Comparison of ENCODE assay signal across 28 cellular contexts in genomic region chr7:28591725-28592331, GRCh38.
A peak's percentile ranks its signal among the peaks of the same experiment; 100 is the strongest.
DNase-seq lines count a peak whose midpoint lies in the region; ATAC-seq, FAIRE-seq and TF ChIP-seq lines count a peak whose summit lies in the region.
"Had no signal": no experiment of that assay in that cellular context is flagged by ENCODE, and none has a peak within 500 bp of the region (broad histone marks: within the 10 kb centered on the region; RNA-seq: fewer than 3 reads in every experiment).

No MANE protein-coding gene starts in this region.

- H3K27ac ChIP-seq in GM12878 (ENCODE audit: control insufficient read depth, insufficient read depth) (no peak overlapping the region), heart left ventricle (no peak overlapping the region)
- H3K27ac ChIP-seq: SJSA1 had no signal

- no peak overlapping the region for H3K9ac ChIP-seq in GM12878 (ENCODE audit: control insufficient read depth, insufficient read depth, low read length)

- no peak for TF ChIP-seq RAD21 in GM12878 (IDR thresholded peaks at IDR 0.05; ENCODE audit: insufficient read depth, low read depth, low read length)

- no peak overlapping the region for H3K4me3 ChIP-seq in GM12878
- H3K4me3 ChIP-seq in heart left ventricle, result no peak overlapping the region
- H3K4me3 ChIP-seq: SJSA1 had no signal

- no peaks in the 10 kb centered on the region for H3K4me1 ChIP-seq in GM12878 (ENCODE audit: control insufficient read depth, insufficient read depth, low read length)
- peaks cover 0 to 3% (median 0%) of the 10 kb centered on the region in 12 donors for H3K4me1 ChIP-seq in heart left ventricle
- H3K4me1 ChIP-seq: Caco-2, SJSA1 had no signal

- H3K4me2 ChIP-seq in GM12878 (ENCODE audit: control insufficient read depth, insufficient read depth), result no peak overlapping the region

- no TSS peak for BruUV-seq in GM12878 (replicated peaks; lab: Mats Ljungman, UMichigan)
- BruUV-seq in MCF 10A (replicated peaks; lab: Mats Ljungman, UMichigan), result no TSS peak

- ATAC-seq in GM12878 (peak; percentile 13), heart left ventricle (no peak), HG02623 (IDR thresholded peaks at IDR 0.05; ENCODE audit: unreplicated experiment) (no peak)

- peak overlapping the region; percentile 66 for H3K27ac Mint-ChIP-seq in activated CD4-positive, alpha-beta T cell treated with anti-CD3 and anti-CD28 coated beads, Interleukin-2, amount 10 ng/mL, durations not matched to agents 7 days and 5 days
- peak overlapping the region; percentile 93 for H3K27ac Mint-ChIP-seq in nephron progenitor cell
- H3K27ac Mint-ChIP-seq in MCF 10A (ENCODE audit: low read depth, unreplicated experiment), result no peak overlapping the region
- H3K27ac Mint-ChIP-seq: CD4-positive, alpha-beta memory T cell had no signal

- SMC1A ChIA-PET in GM12878 (lab: Charles Lee; ENCODE audit: uncharacterized antibody, unreplicated experiment), result interaction anchor here (0.6 to 3.0 kb wide), 20 partner anchors 8 to 181 kb away, joined by 3 to 20 read pairs (median 4); partner anchors contain the start of gene CREB5

- H2AFZ ChIP-seq in GM12878 (ENCODE audit: control insufficient read depth, low read depth, low read length), result no peak overlapping the region

- no peaks in the 10 kb centered on the region; the same call in 1 of the 2 replicates for H4K20me1 ChIP-seq in GM12878 (ENCODE audit: control insufficient read depth, insufficient read depth)

- H3K9me3 ChIP-seq in GM12878 (replicated peaks; ENCODE audit: control insufficient read depth, insufficient read depth, low read length) (no peaks in the 10 kb centered on the region), heart left ventricle (no peaks in the 10 kb centered on the region)
- H3K9me3 ChIP-seq: Caco-2, SJSA1 had no signal

- TF ChIP-seq CTCF in GM12878 (IDR thresholded peaks at IDR 0.05 in 2 of 3, conservative IDR thresholded peaks at IDR 0.05 in 1 of 3; ENCODE audit: control insufficient read depth in 2 of 3, extremely low read depth in 1 of 3, insufficient read depth in 1 of 3, low read depth in 3 of 3, low read length in 3 of 3) (no peak), nephron progenitor cell (IDR thresholded peaks at IDR 0.05) (no peak), heart left ventricle (IDR thresholded peaks at IDR 0.05) (no peak), MCF 10A (IDR thresholded peaks at IDR 0.05; ENCODE audit: unreplicated experiment) (no peak)

- H3K36me3 ChIP-seq in GM12878 (ENCODE audit: control insufficient read depth in 2 of 2, insufficient read depth in 2 of 2, low read length in 1 of 2) (no peaks in the 10 kb centered on the region; a peak in 2 of 4 replicates), heart left ventricle (no peaks in the 10 kb centered on the region)
- H3K36me3 ChIP-seq: SJSA1 had no signal

- H3K27me3 ChIP-seq in GM12878 (replicated peaks in 1 of 2; ENCODE audit: control insufficient read depth in 2 of 2, insufficient read depth in 2 of 2, low read length in 1 of 2), result no peaks in the 10 kb centered on the region
- H3K27me3 ChIP-seq in heart left ventricle, result no peaks in the 10 kb centered on the region
- H3K27me3 ChIP-seq: SJSA1 had no signal

- no peak for TF ChIP-seq POLR2A in GM12891 (IDR thresholded peaks at IDR 0.05; ENCODE audit: low read depth, low read length)
- no peak for TF ChIP-seq POLR2A in GM12878 (IDR thresholded peaks at IDR 0.05; ENCODE audit: low read depth, low read length)
- TF ChIP-seq POLR2A in heart left ventricle (IDR thresholded peaks at IDR 0.05), result no peak

- in situ Hi-C loops in GM12878 (cut with MboI), result no loop called here

- TF ChIP-seq EP300 in GM12878 (IDR thresholded peaks at IDR 0.05; ENCODE audit: borderline replicate concordance in 1 of 2, control insufficient read depth in 1 of 2, low read depth in 2 of 2, low read length in 2 of 2), result no peak

- H3K79me2 ChIP-seq in GM12878 (ENCODE audit: control insufficient read depth, insufficient read depth, low read length), result no peaks in the 10 kb centered on the region

- CTCF ChIA-PET in activated CD4-positive, alpha-beta T cell treated with anti-CD3 and anti-CD28 coated beads, Interleukin-2, amount 10 ng/mL, durations not matched to agents 7 days and 5 days (lab: Charles Lee), result no interaction called here
- CTCF ChIA-PET in GM12878 (lab: Yijun Ruan, JAX), result interaction anchor here (0.6 to 1.6 kb wide), 7 partner anchors 9 to 175 kb away, joined by 3 to 7 read pairs (median 3); no protein-coding TSS in a partner anchor
- CTCF ChIA-PET in MCF 10A (lab: Yijun Ruan, JAX), result interaction anchor here (0.7 to 1.3 kb wide), 2 partner anchors 16 to 1910 kb away, joined by 3 read pairs; no protein-coding TSS in a partner anchor

- H3K9me3 Mint-ChIP-seq in activated CD4-positive, alpha-beta T cell treated with anti-CD3 and anti-CD28 coated beads, Interleukin-2, amount 10 ng/mL, durations not matched to agents 7 days and 5 days, result no peaks in the 10 kb centered on the region
- H3K9me3 Mint-ChIP-seq in nephron progenitor cell (no peaks in the 10 kb centered on the region), MCF 10A (ENCODE audit: unreplicated experiment) (no peaks in the 10 kb centered on the region)

- no peak for DNase-seq in activated CD4-positive, alpha-beta T cell treated with anti-CD3 and anti-CD28 coated beads, Interleukin-2, amount 10 ng/mL, durations not matched to agents 7 days and 5 days
- no peak for DNase-seq in activated CD4-positive, alpha-beta T cell treated with anti-CD3 and anti-CD28 coated beads, Interleukin-2, amount 50 U/mL, for 4 hours
- DNase-seq in GM12891 (ENCODE audit: insufficient read length, low spot score), result no peak
- DNase-seq in GM12878 (ENCODE audit: low read depth, low spot score), result no peak
- no peak for DNase-seq in nephron progenitor cell
- no peak for DNase-seq in heart left ventricle
- no peak for DNase-seq in MCF 10A (ENCODE audit: unreplicated experiment)
- DNase-seq: 8988T; ACHN; C1 segment of cervical spinal cord; Caco-2; CD4-positive, alpha-beta memory T cell; EL; GF-D8; GOT3; HCEC 1CT; KBM-7; NCI-H1048; NCI-H1417; NCI-H1694 treated with DMSO at 0.1 percent for 48 hours; NCI-H2081; NCI-H2227 treated with DMSO at 0.1 percent for 48 hours; NCI-H526 treated with DMSO at 0.1 percent for 48 hours; Right ventricle myocardium superior; RPMI8226 had no signal

- RAD21 ChIA-PET in GM12878 (lab: Charles Lee; ENCODE audit: unreplicated experiment), result interaction anchor here (1.0 to 2.3 kb wide), 5 partner anchors 11 to 22 kb away, joined by 3 to 17 read pairs (median 8); no protein-coding TSS in a partner anchor

- H3K36me3 Mint-ChIP-seq in activated CD4-positive, alpha-beta T cell treated with anti-CD3 and anti-CD28 coated beads, Interleukin-2, amount 10 ng/mL, durations not matched to agents 7 days and 5 days (ENCODE audit: low read depth), result no peaks in the 10 kb centered on the region
- H3K36me3 Mint-ChIP-seq in nephron progenitor cell (ENCODE audit: low read depth) (no peaks in the 10 kb centered on the region), MCF 10A (ENCODE audit: insufficient read depth, unreplicated experiment) (peaks cover 4% of the 10 kb centered on the region)
- H3K36me3 Mint-ChIP-seq: CD4-positive, alpha-beta memory T cell had no signal

- peaks cover 2% of the 10 kb centered on the region for H3K27me3 Mint-ChIP-seq in activated CD4-positive, alpha-beta T cell treated with anti-CD3 and anti-CD28 coated beads, Interleukin-2, amount 10 ng/mL, durations not matched to agents 7 days and 5 days
- H3K27me3 Mint-ChIP-seq in nephron progenitor cell (ENCODE audit: low read depth, poor library complexity), result peaks cover 5% of the 10 kb centered on the region
- H3K27me3 Mint-ChIP-seq in MCF 10A (ENCODE audit: insufficient read depth, unreplicated experiment), result no peaks in the 10 kb centered on the region

- 62% methylated on average over 2 of the region's 2 CpGs for WGBS in GM12878 (ENCODE audit: insufficient coverage, insufficient replicate concordance, low lambda C conversion rate, missing lambda C conversion rate)
- 82 to 93% (median 90%) methylated on average over 2 of the region's 2 CpGs for WGBS in heart left ventricle, 4 donors

- no peak overlapping the region for H3K4me3 Mint-ChIP-seq in activated CD4-positive, alpha-beta T cell treated with anti-CD3 and anti-CD28 coated beads, Interleukin-2, amount 10 ng/mL, durations not matched to agents 7 days and 5 days
- H3K4me3 Mint-ChIP-seq in nephron progenitor cell (no peak overlapping the region), MCF 10A (ENCODE audit: unreplicated experiment) (no peak overlapping the region)
- H3K4me3 Mint-ChIP-seq: CD4-positive, alpha-beta memory T cell had no signal

- FAIRE-seq in GM12891 (lab: Jason Lieb, UNC) (peak; percentile 5), GM12878 (lab: Jason Lieb, UNC) (no peak)
- FAIRE-seq: GM18507 had no signal

- intact Hi-C loops in GM12878 (cut with micrococcal nuclease; ENCODE audit: unreplicated experiment) (no loop called here), heart left ventricle (cut with DNase I) (no loop called here), MCF 10A (cut with micrococcal nuclease) (no loop called here)

- POLR2A ChIA-PET in activated CD4-positive, alpha-beta T cell treated with anti-CD3 and anti-CD28 coated beads, Interleukin-2, amount 10 ng/mL, durations not matched to agents 7 days and 5 days (lab: Charles Lee), result no interaction called here
- POLR2A ChIA-PET in GM12878 (lab: Charles Lee), result interaction anchor here (0.9 to 2.5 kb wide), 8 partner anchors 13 to 30 kb away, joined by 3 to 8 read pairs (median 3); no protein-coding TSS in a partner anchor
- POLR2A ChIA-PET in MCF 10A (lab: Yijun Ruan, JAX), result no interaction called here

- peaks cover 10% of the 10 kb centered on the region for H3K4me1 Mint-ChIP-seq in activated CD4-positive, alpha-beta T cell treated with anti-CD3 and anti-CD28 coated beads, Interleukin-2, amount 10 ng/mL, durations not matched to agents 7 days and 5 days
- peaks cover 75% of the 10 kb centered on the region for H3K4me1 Mint-ChIP-seq in nephron progenitor cell
- peaks cover 22% of the 10 kb centered on the region for H3K4me1 Mint-ChIP-seq in MCF 10A (ENCODE audit: insufficient read depth, unreplicated experiment)
- H3K4me1 Mint-ChIP-seq: CD4-positive, alpha-beta memory T cell had no signal

TF ChIP-seq in GM12891, 5 proteins besides CTCF, POLR2A, EP300 and RAD21:
- TF ChIP-seq POLR2AphosphoS5 (IDR thresholded peaks at IDR 0.05; ENCODE audit: low read depth, low read length) (no peak), POU2F2 (IDR thresholded peaks at IDR 0.05; ENCODE audit: low read depth, low read length) (no peak), PAX5 (IDR thresholded peaks at IDR 0.05; ENCODE audit: insufficient read depth, low read length, severe bottlenecking) (no peak), TAF1 (IDR thresholded peaks at IDR 0.05; ENCODE audit: low read depth, low read length) (no peak), SPI1 (IDR thresholded peaks at IDR 0.05; ENCODE audit: low read depth, low read length) (no peak)

TF ChIP-seq in GM12878, 131 proteins besides CTCF, POLR2A, EP300 and RAD21 (continues in another document):
- no peak for TF ChIP-seq ZNF274 (IDR thresholded peaks at IDR 0.05; ENCODE audit: insufficient read depth, insufficient read length)
- no peak for TF ChIP-seq STAT3 (IDR thresholded peaks at IDR 0.05; ENCODE audit: low read depth, low read length)
- TF ChIP-seq FOS (IDR thresholded peaks at IDR 0.05; ENCODE audit: borderline replicate concordance, extremely low read depth, insufficient read length), result no peak
- TF ChIP-seq GATAD2B (conservative IDR thresholded peaks at IDR 0.05; ENCODE audit: low read depth), result no peak
- no peak for TF ChIP-seq TBL1XR1 (IDR thresholded peaks at IDR 0.05; ENCODE audit: low read depth, low read length)
- TF ChIP-seq HCFC1 (IDR thresholded peaks at IDR 0.05; ENCODE audit: low read length), result no peak
